In the genomic region with DNA sequence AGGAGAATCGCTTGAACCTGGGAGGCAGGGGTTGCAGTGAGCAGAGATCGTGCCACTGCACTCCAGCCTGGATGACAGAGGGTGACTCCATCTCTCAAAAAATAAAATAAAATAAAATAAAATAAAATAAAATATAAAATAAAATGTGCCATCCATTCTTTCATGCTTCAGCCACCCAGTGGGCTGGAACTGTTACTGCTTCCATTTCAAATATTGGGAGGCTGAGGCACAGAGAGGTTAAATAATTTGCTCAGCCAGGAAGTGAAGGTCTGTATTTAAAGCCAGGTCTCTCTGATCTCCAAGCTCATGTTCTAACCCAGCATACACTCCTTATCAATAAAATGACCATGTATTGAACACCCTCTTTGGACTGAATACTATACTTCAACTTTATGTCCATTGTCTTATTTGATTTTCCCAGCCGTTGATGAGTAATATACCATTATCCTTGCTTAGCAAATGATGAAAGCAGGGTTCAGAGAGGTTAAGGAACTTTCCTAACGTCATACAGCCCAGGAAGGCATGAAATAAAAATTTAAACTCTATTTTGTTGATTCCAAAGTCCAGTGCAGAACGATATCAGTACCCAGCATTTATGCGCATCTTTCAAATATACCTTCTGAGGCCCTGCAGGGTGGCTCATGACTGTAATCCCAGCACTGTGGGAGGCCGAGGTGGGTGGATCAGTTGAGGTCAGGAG, we compare ENCODE assay signal across 10 cellular contexts. TPM values are rescaled to one million over a fixed set of nuclear protein-coding genes. Genes with fewer than 3 reads are reported as not detected.
DNase-seq lines count a peak whose midpoint lies in the region; ATAC-seq, FAIRE-seq and TF ChIP-seq lines count a peak whose summit lies in the region.
"Had no signal": no experiment of that assay in that cellular context is flagged by ENCODE, and none has a peak within 500 bp of the region (broad histone marks: within the 10 kb centered on the region; RNA-seq: fewer than 3 reads in every experiment).

No MANE protein-coding gene starts in this region.

- H3K4me3 Mint-ChIP-seq in stimulated activated naive B cell treated with anti-CD40 and anti-IgM and Interleukin-4, amounts not matched to agents 10 μg/mL and 1 μg/mL and 100 μg/mL, for 72 hours: peak overlapping the region in 1 of 2 donors; percentile 63
- H3K4me3 Mint-ChIP-seq: activated CD8-positive, alpha-beta T cell treated with anti-CD3 and anti-CD28 coated beads for 36 hours had no signal

- peak; percentile 7 for DNase-seq in NCI-H2196 (lab: John Stamatoyannopoulos, UW; ENCODE audit: unreplicated experiment)
- DNase-seq in NCI-H2196 treated with DMSO at 0.1 percent for 48 hours (lab: John Stamatoyannopoulos, UW; ENCODE audit: unreplicated experiment): no peak
- DNase-seq in SK-N-SH: no peak
- DNase-seq in fibroblast of villous mesenchyme (ENCODE audit: low read depth): peak; percentile 32
- no peak for DNase-seq in stimulated activated naive B cell treated with anti-CD40 and anti-IgM and Interleukin-4, amounts not matched to agents 10 μg/mL and 1 μg/mL and 100 μg/mL, for 72 hours
- no peak for DNase-seq in DMS153 (lab: John Stamatoyannopoulos, UW)
- no peak for DNase-seq in urothelium cell line (ENCODE audit: low spot score)
- DNase-seq: activated CD8-positive, alpha-beta T cell treated with anti-CD3 and anti-CD28 coated beads for 36 hours had no signal

- H3K4me3 ChIP-seq in SK-N-SH (ENCODE audit: low read depth in 2 of 2, low read length in 1 of 2) (no peak overlapping the region), fibroblast of villous mesenchyme (ENCODE audit: low read depth, low read length) (no peak overlapping the region)
- H3K4me3 ChIP-seq: tibial nerve had no signal

- TF ChIP-seq RAD21 in SK-N-SH (IDR thresholded peaks at IDR 0.05; ENCODE audit: low read length): peak; percentile 34; the same call in 1 of the 2 replicates

- no peaks in the 10 kb centered on the region for H3F3A ChIP-seq in SK-N-SH (replicated peaks; ENCODE audit: insufficient read depth)

- H3K79me2 ChIP-seq in SK-N-SH (ENCODE audit: insufficient read depth): no peaks in the 10 kb centered on the region

- no peaks in the 10 kb centered on the region for H3K4me1 ChIP-seq in SK-N-SH (ENCODE audit: control insufficient read depth in 1 of 2, insufficient read depth in 2 of 2, low read depth in 1 of 2, low read length in 1 of 2)
- H3K4me1 ChIP-seq: tibial nerve had no signal

- no peaks in the 10 kb centered on the region for H3K36me3 ChIP-seq in SK-N-SH (replicated peaks in 1 of 2; ENCODE audit: control insufficient read depth in 1 of 2, insufficient read depth in 2 of 2, low read length in 1 of 2)
- H3K36me3 ChIP-seq: tibial nerve had no signal

- H3K27ac ChIP-seq in SK-N-SH (ENCODE audit: low read depth in 2 of 2, low read length in 1 of 2): no peak overlapping the region
- H3K27ac ChIP-seq: tibial nerve had no signal

- 67% methylated on average over 7 of the region's 7 CpGs for WGBS in SK-N-SH (ENCODE audit: low lambda C conversion rate)

- H3K36me3 Mint-ChIP-seq in stimulated activated naive B cell treated with anti-CD40 and anti-IgM and Interleukin-4, amounts not matched to agents 10 μg/mL and 1 μg/mL and 100 μg/mL, for 72 hours: peaks cover 0 to under 1% of the 10 kb centered on the region in 2 donors

- H3K27me3 ChIP-seq in SK-N-SH (ENCODE audit: insufficient read depth): no peaks in the 10 kb centered on the region
- H3K27me3 ChIP-seq: tibial nerve had no signal

- no peak for ATAC-seq in stimulated activated naive B cell treated with anti-CD40 and anti-IgM and Interleukin-4, amounts not matched to agents 10 μg/mL and 1 μg/mL and 100 μg/mL, for 72 hours (replicated peaks)
- no peak for ATAC-seq in GM21360 (IDR thresholded peaks at IDR 0.05; ENCODE audit: unreplicated experiment)
- ATAC-seq: activated CD8-positive, alpha-beta T cell treated with anti-CD3 and anti-CD28 coated beads for 36 hours had no signal

- no peak for TF ChIP-seq EP300 in SK-N-SH (IDR thresholded peaks at IDR 0.05; ENCODE audit: borderline replicate concordance in 1 of 2, low read depth in 1 of 2, low read length in 1 of 2)

- H3K4me2 ChIP-seq in SK-N-SH: no peak overlapping the region

- peaks cover 37 to 59% of the 10 kb centered on the region in 2 donors for H3K4me1 Mint-ChIP-seq in stimulated activated naive B cell treated with anti-CD40 and anti-IgM and Interleukin-4, amounts not matched to agents 10 μg/mL and 1 μg/mL and 100 μg/mL, for 72 hours

- H3K27ac Mint-ChIP-seq in stimulated activated naive B cell treated with anti-CD40 and anti-IgM and Interleukin-4, amounts not matched to agents 10 μg/mL and 1 μg/mL and 100 μg/mL, for 72 hours: peak overlapping the region; percentile 80
- H3K27ac Mint-ChIP-seq: activated CD8-positive, alpha-beta T cell treated with anti-CD3 and anti-CD28 coated beads for 36 hours had no signal

- no peak for FAIRE-seq in urothelium cell line (lab: Jason Lieb, UNC)

- TF ChIP-seq CTCF in SK-N-SH (IDR thresholded peaks at IDR 0.05): peak; percentile 41
- peak; percentile 49 for TF ChIP-seq CTCF in fibroblast of villous mesenchyme (IDR thresholded peaks at IDR 0.05; ENCODE audit: insufficient read depth, low read depth, low read length)

- H3K27me3 Mint-ChIP-seq in stimulated activated naive B cell treated with anti-CD40 and anti-IgM and Interleukin-4, amounts not matched to agents 10 μg/mL and 1 μg/mL and 100 μg/mL, for 72 hours: peaks cover 0 to 2% of the 10 kb centered on the region in 2 donors

- no peak overlapping the region for H2AFZ ChIP-seq in SK-N-SH (ENCODE audit: low read depth)

- H3K9me3 Mint-ChIP-seq in stimulated activated naive B cell treated with anti-CD40 and anti-IgM and Interleukin-4, amounts not matched to agents 10 μg/mL and 1 μg/mL and 100 μg/mL, for 72 hours: peaks cover 0 to under 1% of the 10 kb centered on the region in 2 donors
- H3K9me3 Mint-ChIP-seq: activated CD8-positive, alpha-beta T cell treated with anti-CD3 and anti-CD28 coated beads for 36 hours had no signal

- H3K9me3 ChIP-seq in SK-N-SH: no peaks in the 10 kb centered on the region
- H3K9me3 ChIP-seq: tibial nerve had no signal

- no peaks in the 10 kb centered on the region for H3K9me2 ChIP-seq in SK-N-SH

- CTCF ChIA-PET in SK-N-SH (lab: Yijun Ruan, JAX): interaction anchor here (1.0 to 1.7 kb wide), 2 partner anchors 10 to 245 kb away, joined by 4 read pairs; no protein-coding TSS in a partner anchor

- H3K9ac ChIP-seq in SK-N-SH: no peak overlapping the region

- POLR2A ChIA-PET in SK-N-SH (lab: Yijun Ruan, JAX): no interaction called here

- H4K20me1 ChIP-seq in SK-N-SH (ENCODE audit: insufficient read depth): no peaks in the 10 kb centered on the region

TF ChIP-seq in SK-N-SH, 30 proteins besides CTCF, POLR2A, EP300 and RAD21:
- TF ChIP-seq SMC3 (IDR thresholded peaks at IDR 0.05; ENCODE audit: low read depth, low read length) (0 out of 2 replicates have a peak, but pooled peaks have one; percentile 15), FOXJ3 (CRISPR knock-in tag; IDR thresholded peaks at IDR 0.05) (no peak)

RNA-seq across cellular contexts. Expression of gene SLC9A8, which starts 25.8 kb away (rescaled TPM):
- 2.8 and 3.4 TPM in 2 replicates for polyA plus RNA-seq in SK-N-SH (2012; rRNA removed)
- 1.4 and 2.1 TPM in 2 replicates for polyA plus RNA-seq in SK-N-SH (2012; cell fraction: cytosol; rRNA removed)
- polyA plus RNA-seq in SK-N-SH (2012; cell fraction: nucleus; rRNA removed): 14.7 and 15.7 TPM in 2 replicates
- 6.8 and 7.3 TPM in 2 replicates for total RNA-seq in fibroblast of villous mesenchyme

Comparison
In these comparisons a context has a peak if more than half of its experiments do, and no peak if none do; other contexts are left out.
1. DNase-seq: peak in NCI-H2196 (single experiment) and fibroblast of villous mesenchyme (single experiment); none in NCI-H2196 treated with DMSO at 0.1 percent for 48 hours (single experiment), SK-N-SH (single experiment), stimulated activated naive B cell treated with anti-CD40 and anti-IgM and Interleukin-4, amounts not matched to agents 10 μg/mL and 1 μg/mL and 100 μg/mL, for 72 hours (single experiment), DMS153 (single experiment) and urothelium cell line (single experiment).